In genomic region chr12:46388427-46388992, GRCh38 we compare ENCODE assay signal across 8 cellular contexts. TPM values are rescaled to one million over a fixed set of nuclear protein-coding genes. Genes with fewer than 3 reads are reported as not detected.
A peak's percentile ranks its signal among the peaks of the same experiment; 100 is the strongest.
DNase-seq lines count a peak whose midpoint lies in the region; ATAC-seq, FAIRE-seq and TF ChIP-seq lines count a peak whose summit lies in the region.

No MANE protein-coding gene starts in this region.

- peak; percentile 35 for DNase-seq in GM03348 (ENCODE audit: low spot score)
- DNase-seq in GM12878 (ENCODE audit: low read depth, low spot score) = peak; percentile 75
- no peak for DNase-seq in vagina (ENCODE audit: extremely low spot score in 2 of 2)
- DNase-seq in COLO668 (lab: John Stamatoyannopoulos, UW; ENCODE audit: unreplicated experiment) = no peak
- no peak for DNase-seq in NCI-H146 (lab: John Stamatoyannopoulos, UW)
- DNase-seq in Ammon's horn (ENCODE audit: low spot score) = no peak

- H3K9ac ChIP-seq in GM12878 (ENCODE audit: control insufficient read depth, insufficient read depth, low read length) = peak overlapping the region; percentile 49; the same call in 1 of the 2 replicates

- peak overlapping the region; percentile 99 for H3K4me2 ChIP-seq in GM12878 (ENCODE audit: control insufficient read depth, insufficient read depth)

- CTCF ChIA-PET in GM12878 (lab: Yijun Ruan, JAX) = interaction anchor here (1.9 to 2.3 kb wide), 2 partner anchors 82 to 289 kb away, joined by 4 to 9 read pairs; no protein-coding TSS in a partner anchor

- peak; percentile 54 to 93; a peak in 3 of 4 replicates for TF ChIP-seq EP300 in GM12878 (IDR thresholded peaks at IDR 0.05; ENCODE audit: borderline replicate concordance in 1 of 2, control insufficient read depth in 1 of 2, low read depth in 2 of 2, low read length in 2 of 2)

- intact Hi-C loops in GM12878 (cut with micrococcal nuclease; ENCODE audit: unreplicated experiment) = loop anchor here (1.0 to 5.0 kb wide), 4 partner anchors 85 to 396 kb away; partner anchors contain the start of genes SCAF11 and SLC38A1
- intact Hi-C loops in vagina (cut with DNase I) = loop anchor here (10.0 kb wide), 1 partner anchor 86 kb away; no protein-coding TSS in a partner anchor

- POLR2A ChIA-PET in GM12878 (lab: Charles Lee) = interaction anchor here (0.8 to 2.6 kb wide), 4 partner anchors 15 to 128 kb away, joined by 3 to 12 read pairs (median 6); no protein-coding TSS in a partner anchor

- peaks cover 43% of the 10 kb centered on the region for H3K79me2 ChIP-seq in GM12878 (ENCODE audit: control insufficient read depth, insufficient read depth, low read length)

- H3K4me1 ChIP-seq in GM12878 (ENCODE audit: control insufficient read depth, insufficient read depth, low read length) = peaks cover 53% of the 10 kb centered on the region
- H3K4me1 ChIP-seq in vagina = peaks cover 71% of the 10 kb centered on the region

- H3K27ac ChIP-seq in GM12878 (ENCODE audit: control insufficient read depth, insufficient read depth) (peak overlapping the region; percentile 89), vagina (peak overlapping the region; percentile 1)

- in situ Hi-C loops in GM12878 (cut with MboI) = loop anchor here (10.0 kb wide), 1 partner anchor 404 kb away; no protein-coding TSS in a partner anchor

- H3K4me3 ChIP-seq in GM12878 = peak overlapping the region; percentile 37; the same call in 1 of the 2 replicates
- H3K4me3 ChIP-seq in vagina = no peak overlapping the region

- peak; percentile 54 for FAIRE-seq in GM12878 (lab: Jason Lieb, UNC)

- TF ChIP-seq POLR2A in GM12878 (IDR thresholded peaks at IDR 0.05; ENCODE audit: low read depth, low read length) (no peak), vagina (IDR thresholded peaks at IDR 0.05) (no peak)

- no peak for TF ChIP-seq CTCF in GM12878 (IDR thresholded peaks at IDR 0.05 in 2 of 3, conservative IDR thresholded peaks at IDR 0.05 in 1 of 3; ENCODE audit: control insufficient read depth in 2 of 3, extremely low read depth in 1 of 3, insufficient read depth in 1 of 3, low read depth in 3 of 3, low read length in 3 of 3)
- no peak for TF ChIP-seq CTCF in vagina (IDR thresholded peaks at IDR 0.05)

- BruUV-seq in GM12878 (replicated peaks; lab: Mats Ljungman, UMichigan) = no TSS peak

- RAD21 ChIA-PET in GM12878 (lab: Charles Lee; ENCODE audit: unreplicated experiment) = interaction anchor here (0.8 to 3.9 kb wide), 9 partner anchors 12 to 264 kb away, joined by 3 to 25 read pairs (median 5); no protein-coding TSS in a partner anchor

- H3K27me3 ChIP-seq in GM12878 (replicated peaks in 1 of 2; ENCODE audit: control insufficient read depth in 2 of 2, insufficient read depth in 2 of 2, low read length in 1 of 2) = no peaks in the 10 kb centered on the region
- H3K27me3 ChIP-seq in vagina = no peaks in the 10 kb centered on the region

- H4K20me1 ChIP-seq in GM12878 (ENCODE audit: control insufficient read depth, insufficient read depth) = no peaks in the 10 kb centered on the region

- ATAC-seq in GM21360 (IDR thresholded peaks at IDR 0.05; ENCODE audit: unreplicated experiment) = peak; percentile 58
- ATAC-seq in HG03520 (IDR thresholded peaks at IDR 0.05; ENCODE audit: unreplicated experiment) = peak; percentile 66
- peak; percentile 68 for ATAC-seq in GM12878

- WGBS in GM12878 (ENCODE audit: insufficient coverage, insufficient replicate concordance, low lambda C conversion rate, missing lambda C conversion rate) = 1% methylated on average over 3 of the region's 3 CpGs

- no peak; the same call in 1 of the 2 replicates for TF ChIP-seq RAD21 in GM12878 (IDR thresholded peaks at IDR 0.05; ENCODE audit: insufficient read depth, low read depth, low read length)

- H3K9me3 ChIP-seq in GM12878 (replicated peaks; ENCODE audit: control insufficient read depth, insufficient read depth, low read length) = no peaks in the 10 kb centered on the region
- H3K9me3 ChIP-seq in vagina = no peaks in the 10 kb centered on the region

- H2AFZ ChIP-seq in GM12878 (ENCODE audit: control insufficient read depth, low read depth, low read length) = no peak overlapping the region

- SMC1A ChIA-PET in GM12878 (lab: Charles Lee; ENCODE audit: uncharacterized antibody, unreplicated experiment) = interaction anchor here (0.8 to 5.5 kb wide), 15 partner anchors 11 to 285 kb away, joined by 3 to 56 read pairs (median 7); partner anchors contain the start of gene SLC38A1

- H3K36me3 ChIP-seq in GM12878 (ENCODE audit: control insufficient read depth in 2 of 2, insufficient read depth in 2 of 2, low read length in 1 of 2) = 0 out of 4 replicates have a peak, but pooled peaks cover 0 to 3% of the 10 kb centered on the region in 2 experiments
- H3K36me3 ChIP-seq in vagina = no peaks in the 10 kb centered on the region

TF ChIP-seq in GM12878, 131 proteins besides CTCF, POLR2A, EP300 and RAD21 (continues in another document):
- TF ChIP-seq PAX5 (IDR thresholded peaks at IDR 0.05; ENCODE audit: borderline replicate concordance, low read depth, low read length) (peak; percentile 44; the same call in 1 of the 2 replicates), KDM1A (IDR thresholded peaks at IDR 0.05; ENCODE audit: borderline replicate concordance) (no peak), SMC3 (IDR thresholded peaks at IDR 0.05; ENCODE audit: borderline replicate concordance, low read length) (no peak), IKZF1 (conservative IDR thresholded peaks at IDR 0.05) (peak; percentile 67), ZBTB11 (CRISPR knock-in tag; IDR thresholded peaks at IDR 0.05) (no peak), LARP7 (IDR thresholded peaks at IDR 0.05) (no peak), SKIL (IDR thresholded peaks at IDR 0.05; ENCODE audit: low read depth, poor library complexity, severe bottlenecking) (peak; percentile 66), WRNIP1 (IDR thresholded peaks at IDR 0.05; ENCODE audit: borderline replicate concordance, low read depth, low read length) (no peak), CHD1 (IDR thresholded peaks at IDR 0.05; ENCODE audit: low read depth, low read length) (no peak)

RNA-seq across cellular contexts. Expression of gene SLC38A2, which starts 15.9 kb away (rescaled TPM):
- 920 and 952 TPM in 2 replicates for total RNA-seq in GM12878 (2013; cell fraction: nucleolus; rRNA removed)
- total RNA-seq in GM12878 (2014; rRNA removed) = 117 and 156 TPM in 2 replicates
- 109 and 111 TPM in 2 replicates for total RNA-seq in GM12878 (2014; rRNA removed; fragmentation: Illumina TruSeq; extraction: Trizol)
- 112 and 118 TPM in 2 replicates for total RNA-seq in GM12878 (2021)
- 21.8 TPM for polyA plus RNA-seq in GM12878 (2011; ENCODE audit: low read depth)
- polyA plus RNA-seq in GM12878 (2011; rRNA removed) = 103 and 142 TPM in 2 replicates
- polyA plus RNA-seq in GM12878 (2011; cell fraction: cytosol; rRNA removed) = 39.8 and 59.5 TPM in 2 replicates
- 187 and 191 TPM in 2 replicates for polyA plus RNA-seq in GM12878 (2011; cell fraction: nucleus; rRNA removed)
- polyA plus RNA-seq in GM12878 (2012) = 37.4 and 49.1 TPM in 2 replicates
- polyA plus RNA-seq in GM12878 (2014; fragmentation: Illumina TruSeq; extraction: Trizol) = 84.2 and 115 TPM in 2 replicates
- polyA plus RNA-seq in GM12878 (2014; fragmentation: Nextera tagmentation; extraction: Ambion mirVana) = 10 to 100 TPM; 36.2 to 47.3 TPM
- polyA plus RNA-seq in GM12878 (2014; rRNA removed) = 48.4 and 61.8 TPM in 2 replicates
- 10 to 100 TPM; 69.2 to 75.3 TPM for polyA plus RNA-seq in GM12878 (2016; fragmentation: Nextera tagmentation; extraction: Ambion mirVana)
- polyA minus RNA-seq in GM12878 (2011; rRNA and poly(A)+ RNA removed) = 84.7 and 105 TPM in 2 replicates
- 40.1 and 47.0 TPM in 2 replicates for polyA minus RNA-seq in GM12878 (2011; cell fraction: cytosol; rRNA and poly(A)+ RNA removed)
- 239 and 256 TPM in 2 replicates for polyA minus RNA-seq in GM12878 (2011; cell fraction: nucleus; rRNA and poly(A)+ RNA removed)
- 352 TPM for total RNA-seq in vagina

Comparison
In these comparisons a context has a peak if more than half of its experiments do, and no peak if none do; other contexts are left out.
1. DNase-seq: peak in GM03348 (single experiment) and GM12878 (single experiment); none in vagina (0 of 2), COLO668 (single experiment), NCI-H146 (single experiment) and Ammon's horn (single experiment).
2. Peak in every context shown above with its lines, with median percentiles within 50 percentile points of each other: ATAC-seq.